In the genomic region with DNA sequence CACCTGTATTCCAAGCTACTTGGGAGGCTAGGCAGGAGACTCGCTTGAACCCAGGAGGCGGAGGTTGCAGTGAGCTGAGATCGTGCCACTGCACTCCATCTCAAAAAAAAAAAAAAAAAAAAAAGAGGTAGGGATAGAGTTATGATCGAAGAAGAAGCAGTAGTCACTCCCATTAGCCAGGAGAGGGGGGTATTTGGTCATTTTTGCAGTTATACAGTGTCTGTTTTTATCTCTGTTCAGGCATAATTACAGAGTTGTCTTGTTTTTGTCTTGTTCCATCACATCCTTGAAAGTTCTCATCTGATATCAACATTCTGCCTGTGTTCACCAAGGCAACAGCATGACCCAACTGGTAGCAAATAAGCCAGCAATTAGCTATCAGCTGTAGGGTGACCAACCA, we compare ENCODE assay signal across 9 cellular contexts.
DNase-seq lines count a peak whose midpoint lies in the region; ATAC-seq, FAIRE-seq and TF ChIP-seq lines count a peak whose summit lies in the region.
"Had no signal": no experiment of that assay in that cellular context is flagged by ENCODE, and none has a peak within 500 bp of the region (broad histone marks: within the 10 kb centered on the region; RNA-seq: fewer than 3 reads in every experiment).

No MANE protein-coding gene starts in this region.

- no peak for FAIRE-seq in GM12878 (lab: Jason Lieb, UNC)

- 58% methylated on average over 3 of the region's 4 CpGs for WGBS in GM12878 (ENCODE audit: insufficient coverage, insufficient replicate concordance, low lambda C conversion rate, missing lambda C conversion rate)

- H3K9ac ChIP-seq in GM12878 (ENCODE audit: control insufficient read depth, insufficient read depth, low read length) = no peak overlapping the region

- peak overlapping the region; percentile 72 for H3K27ac Mint-ChIP-seq in mesothelial cell of epicardium

- H3K9me3 ChIP-seq in GM12878 (replicated peaks; ENCODE audit: control insufficient read depth, insufficient read depth, low read length) = no peaks in the 10 kb centered on the region

- H3K4me1 ChIP-seq in GM12878 (ENCODE audit: control insufficient read depth, insufficient read depth, low read length) = no peaks in the 10 kb centered on the region

- H2AFZ ChIP-seq in GM12878 (ENCODE audit: control insufficient read depth, low read depth, low read length) = no peak overlapping the region

- no peak for TF ChIP-seq POLR2A in GM12878 (IDR thresholded peaks at IDR 0.05; ENCODE audit: low read depth, low read length)

- H3K27me3 ChIP-seq in GM12878 (replicated peaks in 1 of 2; ENCODE audit: control insufficient read depth in 2 of 2, insufficient read depth in 2 of 2, low read length in 1 of 2) = no peaks in the 10 kb centered on the region

- no peak for TF ChIP-seq RAD21 in GM12878 (IDR thresholded peaks at IDR 0.05; ENCODE audit: insufficient read depth, low read depth, low read length)

- H3K4me3 Mint-ChIP-seq in mesothelial cell of epicardium = no peak overlapping the region

- H3K27ac ChIP-seq in GM12878 (ENCODE audit: control insufficient read depth, insufficient read depth) = no peak overlapping the region

- no peaks in the 10 kb centered on the region for H3K36me3 Mint-ChIP-seq in mesothelial cell of epicardium

- TF ChIP-seq CTCF in GM12878 (IDR thresholded peaks at IDR 0.05 in 2 of 3, conservative IDR thresholded peaks at IDR 0.05 in 1 of 3; ENCODE audit: control insufficient read depth in 2 of 3, extremely low read depth in 1 of 3, insufficient read depth in 1 of 3, low read depth in 3 of 3, low read length in 3 of 3) = peak in 1 of 3 experiments; percentile 3; a peak in 1 of 6 replicates
- no peak for TF ChIP-seq CTCF in mesothelial cell of epicardium (IDR thresholded peaks at IDR 0.05; ENCODE audit: unreplicated experiment)

- POLR2A ChIA-PET in GM12878 (lab: Charles Lee) = interaction anchor here (0.6 kb wide), 1 partner anchor 1042 kb away, joined by 3 read pairs; no protein-coding TSS in a partner anchor

- DNase-seq in GM03348 (ENCODE audit: low spot score) (peak; percentile 53), NCI-H146 (lab: John Stamatoyannopoulos, UW) (peak; percentile 32), GM12878 (ENCODE audit: low read depth, low spot score) (no peak), mesothelial cell of epicardium (ENCODE audit: low spot score in 2 of 2, unreplicated experiment in 2 of 2) (no peak), NCI-H345 (lab: John Stamatoyannopoulos, UW) (no peak), AG08396 (ENCODE audit: low spot score) (no peak), NCI-H128 (lab: John Stamatoyannopoulos, UW; ENCODE audit: unreplicated experiment) (no peak)
- DNase-seq in activated T-cell treated with anti-CD3 and anti-CD28 coated beads, Interleukin-2, amount 50 U/mL, for 48 hours = no peak
- DNase-seq: stimulated activated naive CD4-positive, alpha-beta T cell had no signal

- no peaks in the 10 kb centered on the region for H3K36me3 ChIP-seq in GM12878 (ENCODE audit: control insufficient read depth in 2 of 2, insufficient read depth in 2 of 2, low read length in 1 of 2)

- no peaks in the 10 kb centered on the region for H3K9me3 Mint-ChIP-seq in mesothelial cell of epicardium

- SMC1A ChIA-PET in GM12878 (lab: Charles Lee; ENCODE audit: uncharacterized antibody, unreplicated experiment) = interaction anchor here (0.8 to 1.7 kb wide), 3 partner anchors 9 to 268 kb away, joined by 3 to 4 read pairs (median 3); no protein-coding TSS in a partner anchor

- no peaks in the 10 kb centered on the region for H3K79me2 ChIP-seq in GM12878 (ENCODE audit: control insufficient read depth, insufficient read depth, low read length)

- BruUV-seq in GM12878 (replicated peaks; lab: Mats Ljungman, UMichigan) = no TSS peak

- TF ChIP-seq EP300 in GM12878 (IDR thresholded peaks at IDR 0.05; ENCODE audit: borderline replicate concordance in 1 of 2, control insufficient read depth in 1 of 2, low read depth in 2 of 2, low read length in 2 of 2) = no peak

- intact Hi-C loops in GM12878 (cut with micrococcal nuclease; ENCODE audit: unreplicated experiment) = no loop called here

- ATAC-seq in GM12878 = peak; percentile 53

- RAD21 ChIA-PET in GM12878 (lab: Charles Lee; ENCODE audit: unreplicated experiment) = interaction anchor here (0.7 to 1.2 kb wide), 2 partner anchors 13 to 1982 kb away, joined by 3 to 4 read pairs; no protein-coding TSS in a partner anchor

- in situ Hi-C loops in GM12878 (cut with MboI) = no loop called here

- H3K4me2 ChIP-seq in GM12878 (ENCODE audit: control insufficient read depth, insufficient read depth) = no peak overlapping the region

- peaks cover 43% of the 10 kb centered on the region for H3K4me1 Mint-ChIP-seq in mesothelial cell of epicardium

- no peaks in the 10 kb centered on the region for H4K20me1 ChIP-seq in GM12878 (ENCODE audit: control insufficient read depth, insufficient read depth)

- CTCF ChIA-PET in GM12878 (lab: Yijun Ruan, JAX) = interaction anchor here (1.0 to 1.4 kb wide), 4 partner anchors 12 to 236 kb away, joined by 3 to 4 read pairs (median 3); no protein-coding TSS in a partner anchor

- H3K27me3 Mint-ChIP-seq in mesothelial cell of epicardium (ENCODE audit: low read depth) = no peaks in the 10 kb centered on the region

- no peak overlapping the region for H3K4me3 ChIP-seq in GM12878

TF ChIP-seq in GM12878, 131 proteins besides CTCF, POLR2A, EP300 and RAD21 (continues in another document):
- TF ChIP-seq, protein P1, sequence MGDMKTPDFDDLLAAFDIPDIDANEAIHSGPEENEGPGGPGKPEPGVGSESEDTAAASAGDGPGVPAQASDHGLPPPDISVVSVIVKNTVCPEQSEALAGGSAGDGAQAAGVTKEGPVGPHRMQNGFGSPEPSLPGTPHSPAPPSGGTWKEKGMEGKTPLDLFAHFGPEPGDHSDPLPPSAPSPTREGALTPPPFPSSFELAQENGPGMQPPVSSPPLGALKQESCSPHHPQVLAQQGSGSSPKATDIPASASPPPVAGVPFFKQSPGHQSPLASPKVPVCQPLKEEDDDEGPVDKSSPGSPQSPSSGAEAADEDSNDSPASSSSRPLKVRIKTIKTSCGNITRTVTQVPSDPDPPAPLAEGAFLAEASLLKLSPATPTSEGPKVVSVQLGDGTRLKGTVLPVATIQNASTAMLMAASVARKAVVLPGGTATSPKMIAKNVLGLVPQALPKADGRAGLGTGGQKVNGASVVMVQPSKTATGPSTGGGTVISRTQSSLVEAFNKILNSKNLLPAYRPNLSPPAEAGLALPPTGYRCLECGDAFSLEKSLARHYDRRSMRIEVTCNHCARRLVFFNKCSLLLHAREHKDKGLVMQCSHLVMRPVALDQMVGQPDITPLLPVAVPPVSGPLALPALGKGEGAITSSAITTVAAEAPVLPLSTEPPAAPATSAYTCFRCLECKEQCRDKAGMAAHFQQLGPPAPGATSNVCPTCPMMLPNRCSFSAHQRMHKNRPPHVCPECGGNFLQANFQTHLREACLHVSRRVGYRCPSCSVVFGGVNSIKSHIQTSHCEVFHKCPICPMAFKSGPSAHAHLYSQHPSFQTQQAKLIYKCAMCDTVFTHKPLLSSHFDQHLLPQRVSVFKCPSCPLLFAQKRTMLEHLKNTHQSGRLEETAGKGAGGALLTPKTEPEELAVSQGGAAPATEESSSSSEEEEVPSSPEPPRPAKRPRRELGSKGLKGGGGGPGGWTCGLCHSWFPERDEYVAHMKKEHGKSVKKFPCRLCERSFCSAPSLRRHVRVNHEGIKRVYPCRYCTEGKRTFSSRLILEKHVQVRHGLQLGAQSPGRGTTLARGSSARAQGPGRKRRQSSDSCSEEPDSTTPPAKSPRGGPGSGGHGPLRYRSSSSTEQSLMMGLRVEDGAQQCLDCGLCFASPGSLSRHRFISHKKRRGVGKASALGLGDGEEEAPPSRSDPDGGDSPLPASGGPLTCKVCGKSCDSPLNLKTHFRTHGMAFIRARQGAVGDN (IDR thresholded peaks at IDR 0.05) = no peak
- TF ChIP-seq ZNF24 (IDR thresholded peaks at IDR 0.05) (no peak), FOXK2 (IDR thresholded peaks at IDR 0.05) (no peak), ZNF207 (IDR thresholded peaks at IDR 0.05; ENCODE audit: borderline replicate concordance) (no peak), LARP7 (IDR thresholded peaks at IDR 0.05) (no peak), NFXL1 (IDR thresholded peaks at IDR 0.05; ENCODE audit: borderline replicate concordance) (no peak), E2F8 (IDR thresholded peaks at IDR 0.05; ENCODE audit: low read depth, partially characterized antibody) (no peak), JUND (IDR thresholded peaks at IDR 0.05; ENCODE audit: low read depth, low read length) (no peak), YY1 (IDR thresholded peaks at IDR 0.05; ENCODE audit: low read depth, low read length) (no peak), BCL3 (IDR thresholded peaks at IDR 0.05; ENCODE audit: borderline replicate concordance, insufficient read depth, low read depth, low read length, poor library complexity, severe bottlenecking) (no peak), RELA (IDR thresholded peaks at IDR 0.05; ENCODE audit: borderline replicate concordance, partially characterized antibody) (no peak)

Comparison
In these comparisons a context has a peak if more than half of its experiments do, and no peak if none do; other contexts are left out.
1. DNase-seq: peak in GM03348 (single experiment) and NCI-H146 (single experiment); none in GM12878 (single experiment), mesothelial cell of epicardium (0 of 2), NCI-H345 (single experiment), activated T-cell treated with anti-CD3 and anti-CD28 coated beads, Interleukin-2, amount 50 U/mL, for 48 hours (0 of 2), AG08396 (single experiment) and NCI-H128 (single experiment).